ENCODE assay signal across 8 cellular contexts in the genomic region with DNA sequence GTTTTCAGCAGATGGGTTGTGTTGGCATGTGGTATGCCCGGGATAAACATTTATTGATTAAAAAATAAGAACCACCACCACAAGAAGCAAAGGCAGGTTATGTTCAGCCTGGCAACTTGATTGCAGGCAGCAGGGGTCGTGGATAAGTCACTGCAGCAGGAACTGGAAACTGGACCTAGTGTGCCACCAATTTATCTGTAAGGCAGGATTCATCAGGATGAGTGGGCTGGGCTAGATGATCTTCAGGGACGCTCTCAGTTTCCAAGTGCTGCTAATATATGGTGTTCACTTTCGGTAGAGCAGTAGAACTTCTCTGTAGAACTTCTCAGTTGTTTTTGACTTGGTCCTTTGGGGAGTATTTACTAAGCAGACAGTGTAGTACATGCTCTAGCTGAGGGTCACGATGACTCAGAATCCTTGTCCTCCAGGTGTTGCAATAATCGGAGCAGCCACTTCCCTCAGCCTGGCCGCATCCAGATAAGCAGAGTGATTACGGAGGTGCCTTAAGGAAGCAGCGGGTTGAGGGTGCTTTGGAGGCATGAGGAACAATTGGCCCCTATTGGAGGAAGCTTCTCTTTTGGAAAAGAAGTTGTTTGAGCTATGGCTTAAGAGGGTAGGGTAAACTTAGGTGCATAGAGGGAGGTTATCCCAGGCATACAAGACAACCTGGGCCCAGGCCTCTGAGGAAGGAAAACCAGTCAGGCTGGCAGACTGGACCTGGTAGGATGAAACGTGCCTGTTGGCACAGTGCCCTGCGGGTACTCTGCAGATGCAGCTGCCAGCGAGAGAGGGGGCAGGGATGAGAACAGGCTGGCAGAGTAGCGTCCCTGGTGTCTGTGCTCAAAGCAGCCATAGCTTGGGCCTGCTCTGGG.
A peak's percentile ranks its signal among the peaks of the same experiment; 100 is the strongest.
DNase-seq lines count a peak whose midpoint lies in the region; ATAC-seq and TF ChIP-seq lines count a peak whose summit lies in the region.

No MANE protein-coding gene starts in this region.

- no peaks in the 10 kb centered on the region for H3K9me3 ChIP-seq in A673 (ENCODE audit: low read depth, low read length, poor library complexity, severe bottlenecking)
- H3K9me3 ChIP-seq in OCI-LY1 (ENCODE audit: low read length) = no peaks in the 10 kb centered on the region
- H3K9me3 ChIP-seq in parathyroid adenoma (ENCODE audit: control insufficient read depth, low read length) = no peaks in the 10 kb centered on the region

- POLR2A ChIA-PET in A673 (lab: Charles Lee; ENCODE audit: low non-redundant PET) = no interaction called here
- POLR2A ChIA-PET in activated CD4-positive, alpha-beta T cell treated with anti-CD3 and anti-CD28 coated beads for 36 hours (lab: Charles Lee) = no interaction called here

- no peaks in the 10 kb centered on the region for H3K4me1 Mint-ChIP-seq in activated CD4-positive, alpha-beta T cell treated with anti-CD3 and anti-CD28 coated beads for 36 hours

- H3K79me2 ChIP-seq in OCI-LY1 (ENCODE audit: insufficient read depth, low read length) = peaks cover 20% of the 10 kb centered on the region; the same call in 1 of the 2 replicates
- no peaks in the 10 kb centered on the region for H3K79me2 ChIP-seq in parathyroid adenoma

- DNase-seq in A673 (ENCODE audit: low spot score) (peak; percentile 12), HuH-7.5 (ENCODE audit: low spot score) (peak; percentile 25), erythroblast (lab: John Stamatoyannopoulos, UW) (peak; percentile 6 to 31)
- DNase-seq in activated naive CD4-positive, alpha-beta T cell treated with Interleukin-2 at 50 U/mL for 16 hours = no peak
- no peak for DNase-seq in activated CD4-positive, alpha-beta T cell treated with anti-CD3 and anti-CD28 coated beads for 36 hours
- DNase-seq in stimulated activated CD4-positive, alpha-beta T cell treated with anti-CD3 and anti-CD28 coated beads, Interleukin-4, amount 100 ng/mL, for 1 hour = no peak

- H2AFZ ChIP-seq in OCI-LY1 (ENCODE audit: low read length) (no peak overlapping the region), parathyroid adenoma (peak overlapping the region; percentile 62)

- H3K36me3 ChIP-seq in A673 (ENCODE audit: insufficient read depth, low read length, poor library complexity, severe bottlenecking) (no peaks in the 10 kb centered on the region), OCI-LY1 (ENCODE audit: insufficient read depth, low read length) (peaks cover 39% of the 10 kb centered on the region), parathyroid adenoma (ENCODE audit: control insufficient read depth, insufficient read depth, low read length) (no peaks in the 10 kb centered on the region)

- no peaks in the 10 kb centered on the region for H4K20me1 ChIP-seq in OCI-LY1 (ENCODE audit: insufficient read depth, low read length)

- H3K27me3 ChIP-seq in A673 (replicated peaks; ENCODE audit: insufficient read depth, low read depth, low read length, poor library complexity) (no peaks in the 10 kb centered on the region), OCI-LY1 (ENCODE audit: insufficient read depth, low read length) (no peaks in the 10 kb centered on the region), parathyroid adenoma (ENCODE audit: control insufficient read depth, insufficient read depth, low read length) (no peaks in the 10 kb centered on the region)

- H3F3A ChIP-seq in OCI-LY1 (ENCODE audit: insufficient read depth, low read length) = peaks cover 5% of the 10 kb centered on the region

- peaks cover 38% of the 10 kb centered on the region for H3K4me1 ChIP-seq in A673 (ENCODE audit: insufficient read depth, low read length, poor library complexity, severe bottlenecking)
- peaks cover 87% of the 10 kb centered on the region for H3K4me1 ChIP-seq in OCI-LY1 (ENCODE audit: insufficient read depth, low read length, severe bottlenecking)
- H3K4me1 ChIP-seq in parathyroid adenoma = peaks cover 83% of the 10 kb centered on the region

- TF ChIP-seq CTCF in A673 (conservative IDR thresholded peaks at IDR 0.05; ENCODE audit: low read depth, low read length) = no peak
- TF ChIP-seq CTCF in OCI-LY1 (IDR thresholded peaks at IDR 0.05; ENCODE audit: low read length) = peak; percentile 37; the same call in 1 of the 2 replicates
- TF ChIP-seq CTCF in parathyroid adenoma (IDR thresholded peaks at IDR 0.05) = peak; percentile 20

- no peak for ATAC-seq in activated CD4-positive, alpha-beta T cell treated with anti-CD3 and anti-CD28 coated beads for 36 hours

- TF ChIP-seq POLR2A in erythroblast (IDR thresholded peaks at IDR 0.05; ENCODE audit: low read length) = no peak

- BruUV-seq in A673 (replicated peaks; lab: Mats Ljungman, UMichigan) = no TSS peak

- no peak overlapping the region for H3K27ac Mint-ChIP-seq in activated CD4-positive, alpha-beta T cell treated with anti-CD3 and anti-CD28 coated beads for 36 hours

- no peak overlapping the region for H3K4me3 Mint-ChIP-seq in activated CD4-positive, alpha-beta T cell treated with anti-CD3 and anti-CD28 coated beads for 36 hours

- H3K36me3 Mint-ChIP-seq in activated CD4-positive, alpha-beta T cell treated with anti-CD3 and anti-CD28 coated beads for 36 hours (ENCODE audit: low read depth) = peaks cover 7% of the 10 kb centered on the region

- CTCF ChIA-PET in A673 (lab: Charles Lee) = no interaction called here
- CTCF ChIA-PET in activated CD4-positive, alpha-beta T cell treated with anti-CD3 and anti-CD28 coated beads for 36 hours (lab: Charles Lee) = interaction anchor here (1.0 kb wide), 1 partner anchor 9 kb away, joined by 4 read pairs; no protein-coding TSS in a partner anchor

- no peaks in the 10 kb centered on the region for H3K9me3 Mint-ChIP-seq in activated CD4-positive, alpha-beta T cell treated with anti-CD3 and anti-CD28 coated beads for 36 hours (ENCODE audit: low read depth)

- H3K4me2 ChIP-seq in OCI-LY1 (ENCODE audit: low read length) = peak overlapping the region; percentile 78
- peak overlapping the region; percentile 23 for H3K4me2 ChIP-seq in parathyroid adenoma (ENCODE audit: low read length)

- no peaks in the 10 kb centered on the region for H3K9me2 ChIP-seq in OCI-LY1 (ENCODE audit: low read depth, low read length)

- H3K9ac ChIP-seq in OCI-LY1 (ENCODE audit: low read length) (peak overlapping the region; percentile 79), parathyroid adenoma (no peak overlapping the region)

- intact Hi-C loops in A673 (cut with micrococcal nuclease; ENCODE audit: unreplicated experiment) = no loop called here
- intact Hi-C loops in activated CD4-positive, alpha-beta T cell treated with anti-CD3 and anti-CD28 coated beads for 36 hours (cut with DNase I, micrococcal nuclease) = no loop called here

- H3K27ac ChIP-seq in A673 (ENCODE audit: low read depth, low read length, poor library complexity, severe bottlenecking) (no peak overlapping the region), OCI-LY1 (ENCODE audit: low read depth, low read length, poor library complexity, severe bottlenecking) (peak overlapping the region; percentile 99), parathyroid adenoma (peak overlapping the region; percentile 94)

- H3K27me3 Mint-ChIP-seq in activated CD4-positive, alpha-beta T cell treated with anti-CD3 and anti-CD28 coated beads for 36 hours = no peaks in the 10 kb centered on the region

- H3K4me3 ChIP-seq in A673 (ENCODE audit: low read depth, low read length, poor library complexity, severe bottlenecking) = no peak overlapping the region
- H3K4me3 ChIP-seq in OCI-LY1 (ENCODE audit: low read depth, low read length, poor library complexity, severe bottlenecking) = peak overlapping the region; percentile 64
- peak overlapping the region; percentile 31 for H3K4me3 ChIP-seq in parathyroid adenoma (ENCODE audit: low read depth, low read length)

Comparison
In these comparisons a context has a peak if more than half of its experiments do, and no peak if none do; other contexts are left out.
1. DNase-seq: peak in A673 (single experiment), HuH-7.5 (single experiment) and erythroblast (2 of 2); none in activated naive CD4-positive, alpha-beta T cell treated with Interleukin-2 at 50 U/mL for 16 hours (single experiment), activated CD4-positive, alpha-beta T cell treated with anti-CD3 and anti-CD28 coated beads for 36 hours (single experiment) and stimulated activated CD4-positive, alpha-beta T cell treated with anti-CD3 and anti-CD28 coated beads, Interleukin-4, amount 100 ng/mL, for 1 hour (single experiment).